8 cellular contexts compared by ENCODE assay signal in the genomic region with DNA sequence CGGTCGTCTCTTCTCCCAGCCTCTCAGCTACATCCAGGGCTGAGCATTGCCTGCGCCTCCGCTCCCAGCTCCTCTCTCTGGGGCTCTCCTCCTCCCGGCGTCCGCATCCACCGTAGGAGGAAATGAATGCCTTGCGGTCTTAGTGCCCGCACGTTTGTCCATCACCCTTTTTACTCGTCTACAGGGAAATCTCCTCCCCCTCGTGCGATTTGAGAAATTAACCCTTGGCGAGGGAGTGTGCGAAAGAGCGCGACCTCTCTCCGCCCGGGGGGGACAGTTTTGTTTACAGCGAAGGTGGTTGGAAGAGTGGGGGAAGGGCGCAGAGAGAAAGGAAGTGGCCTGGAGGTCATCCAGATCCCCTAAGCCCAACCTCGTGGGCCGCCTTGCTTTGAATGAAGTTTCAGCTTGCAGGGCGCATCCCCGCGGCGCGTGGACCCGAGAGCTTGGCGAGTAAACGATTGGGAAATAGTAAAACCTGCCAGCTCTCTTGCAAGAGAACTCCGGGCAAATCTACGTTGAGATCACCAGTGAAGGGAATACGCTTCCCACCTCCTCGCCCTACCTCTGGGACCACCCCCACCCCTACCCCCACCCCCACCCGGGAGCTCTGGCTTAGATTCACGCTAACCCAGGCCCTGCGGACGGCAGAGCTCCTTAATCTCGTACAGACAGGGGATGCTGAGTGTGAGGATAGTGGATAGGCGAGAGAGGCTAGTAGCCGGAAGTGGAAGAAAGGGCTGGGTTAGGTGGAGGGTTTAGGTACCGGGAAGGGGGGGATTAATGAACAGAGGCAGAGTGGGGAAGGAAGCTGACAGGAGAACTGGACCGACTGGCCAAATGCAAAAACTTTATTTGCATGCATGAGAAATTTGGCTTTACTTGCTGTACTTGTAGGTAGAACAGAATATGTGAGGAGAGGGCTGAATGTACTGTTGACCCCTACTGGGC. TPM values are rescaled to one million over a fixed set of nuclear protein-coding genes. Genes with fewer than 3 reads are reported as not detected.
A peak's percentile ranks its signal among the peaks of the same experiment; 100 is the strongest.
DNase-seq lines count a peak whose midpoint lies in the region; ATAC-seq, FAIRE-seq and TF ChIP-seq lines count a peak whose summit lies in the region.

A gene with protein sequence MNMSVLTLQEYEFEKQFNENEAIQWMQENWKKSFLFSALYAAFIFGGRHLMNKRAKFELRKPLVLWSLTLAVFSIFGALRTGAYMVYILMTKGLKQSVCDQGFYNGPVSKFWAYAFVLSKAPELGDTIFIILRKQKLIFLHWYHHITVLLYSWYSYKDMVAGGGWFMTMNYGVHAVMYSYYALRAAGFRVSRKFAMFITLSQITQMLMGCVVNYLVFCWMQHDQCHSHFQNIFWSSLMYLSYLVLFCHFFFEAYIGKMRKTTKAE (minus strand): TSS at position 144 of the 948 bp plus-strand sequence. CDS start 280 bp downstream, outside the sequence.

- TF ChIP-seq CTCF in Caco-2 (IDR thresholded peaks at IDR 0.05; ENCODE audit: insufficient read depth in 1 of 2, low read depth in 1 of 2, low read length in 1 of 2, severe bottlenecking in 1 of 2, unreplicated experiment in 1 of 2) (no peak), activated B cell treated with CpG ODN at 0.5 μM for 24 hours (IDR thresholded peaks at IDR 0.05) (no peak), HepG2 (CRISPR knock-in tag; IDR thresholded peaks at IDR 0.05) (peak; percentile 16; the same call in 1 of the 2 replicates)

- peak within 1 kb of the TSS; percentile 86 for H3K4me3 Mint-ChIP-seq in Caco-2 (ENCODE audit: unreplicated experiment)
- peak within 1 kb of the TSS; percentile 93 for H3K4me3 Mint-ChIP-seq in activated B cell treated with CpG ODN at 0.5 μM for 24 hours

- TF ChIP-seq EP300 in HepG2 (IDR thresholded peaks at IDR 0.05; ENCODE audit: low read depth in 2 of 2, low read length in 2 of 2) (peak in 1 of 2 experiments; percentile 64; a peak in 2 of 4 replicates), HepG2 (CRISPR knock-in tag; IDR thresholded peaks at IDR 0.05; ENCODE audit: borderline replicate concordance) (peak; percentile 62; the same call in 1 of the 2 replicates)

- no peaks in the 10 kb centered on the region for H3K4me1 Mint-ChIP-seq in Caco-2 (ENCODE audit: low read depth, unreplicated experiment)
- H3K4me1 Mint-ChIP-seq in activated B cell treated with CpG ODN at 0.5 μM for 24 hours, result peaks cover 24% of the 10 kb centered on the region

- no peak for ATAC-seq in activated B cell treated with CpG ODN at 0.5 μM for 24 hours (ENCODE audit: low read depth)
- peak; percentile 62 for ATAC-seq in HepG2
- ATAC-seq in GM19035 (IDR thresholded peaks at IDR 0.05; ENCODE audit: unreplicated experiment), result no peak

- H3K79me2 ChIP-seq in HepG2 (ENCODE audit: insufficient read depth, low read length), result peaks cover 30% of the 10 kb centered on the region

- 0 out of 2 replicates have a peak, but pooled peaks have one; percentile 24 for TF ChIP-seq RAD21 in HepG2 (CRISPR knock-in tag; IDR thresholded peaks at IDR 0.05)

- in situ Hi-C loops in HepG2 (cut with HindIII; ENCODE audit: extremely low pct_ligation_motif_present, low pct_unique_long_range_greater_than_20kb), result loop anchor here (25.0 kb wide), 1 partner anchor 761 kb away; a partner anchor contains a TSS

- H3K27me3 Mint-ChIP-seq in Caco-2 (ENCODE audit: insufficient read depth, unreplicated experiment), result no peaks in the 10 kb centered on the region
- no peaks in the 10 kb centered on the region for H3K27me3 Mint-ChIP-seq in activated B cell treated with CpG ODN at 0.5 μM for 24 hours

- TF ChIP-seq POLR2A in H54 (IDR thresholded peaks at IDR 0.05; ENCODE audit: low read depth, low read length) (peak; percentile 9; the same call in 1 of the 2 replicates), HepG2 (IDR thresholded peaks at IDR 0.05; ENCODE audit: insufficient read depth in 1 of 2, low read depth in 2 of 2, low read length in 2 of 2) (peak; percentile 57 to 68)

- BruUV-seq in Caco-2 (replicated peaks; lab: Mats Ljungman, UMichigan) (no TSS peak), HepG2 (replicated peaks; lab: Mats Ljungman, UMichigan) (no TSS peak)

- H3K36me3 Mint-ChIP-seq in Caco-2 (ENCODE audit: insufficient read depth, unreplicated experiment) (no peaks in the 10 kb centered on the region), activated B cell treated with CpG ODN at 0.5 μM for 24 hours (ENCODE audit: low read depth) (peaks cover 13% of the 10 kb centered on the region)

- H3K4me2 ChIP-seq in HepG2 (ENCODE audit: low read depth, low read length), result peak within 1 kb of the TSS; percentile 94

- CTCF ChIA-PET in Caco-2 (lab: Charles Lee) (interaction anchor here (0.6 kb wide), 1 partner anchor 18 kb away, joined by 3 read pairs; no protein-coding TSS in a partner anchor), activated B cell treated with CpG ODN at 0.5 μM for 24 hours (lab: Charles Lee) (interaction anchor here (1.0 kb wide), 1 partner anchor 199 kb away, joined by 3 read pairs; no protein-coding TSS in a partner anchor), HepG2 (lab: Yijun Ruan, JAX; ENCODE audit: low intra/inter-chr PET ratio, low total read pairs) (no interaction called here)

- H3K9ac ChIP-seq in duodenal mucosa (ENCODE audit: low read depth in 1 of 2, low read length in 2 of 2) (peak within 1 kb of the TSS; percentile 68 to 85), HepG2 (ENCODE audit: insufficient read depth, low read depth, low read length) (peak within 1 kb of the TSS; percentile 85)

- H3K27ac ChIP-seq in duodenal mucosa (ENCODE audit: low read depth, low read length) (no peak within 1 kb of the TSS), HepG2 (ENCODE audit: extremely low read length, insufficient read depth, low read length) (peak within 1 kb of the TSS; percentile 93)

- peak within 1 kb of the TSS; percentile 96 for H2AFZ ChIP-seq in HepG2 (ENCODE audit: low read length)

- POLR2A ChIA-PET in Caco-2 (lab: Charles Lee), result interaction anchor here (0.6 kb wide), 2 partner anchors 54 to 118 kb away, joined by 3 to 5 read pairs; no protein-coding TSS in a partner anchor
- POLR2A ChIA-PET in activated B cell treated with CpG ODN at 0.5 μM for 24 hours (lab: Charles Lee), result interaction anchor here (0.6 kb wide), 2 partner anchors 43 to 188 kb away, joined by 4 to 8 read pairs; no protein-coding TSS in a partner anchor
- POLR2A ChIA-PET in HepG2 (lab: Yijun Ruan, JAX), result interaction anchor here (0.6 kb wide), 1 partner anchor 77 kb away, joined by 3 read pairs; no protein-coding TSS in a partner anchor

- no peaks in the 10 kb centered on the region for H3K9me3 Mint-ChIP-seq in Caco-2 (ENCODE audit: unreplicated experiment)
- no peaks in the 10 kb centered on the region for H3K9me3 Mint-ChIP-seq in activated B cell treated with CpG ODN at 0.5 μM for 24 hours

- H3K27me3 ChIP-seq in Caco-2 (replicated peaks; ENCODE audit: control insufficient read depth, insufficient read depth, low read length) (no peaks in the 10 kb centered on the region), duodenal mucosa (ENCODE audit: control insufficient read depth in 1 of 2, insufficient read depth in 2 of 2, low read length in 2 of 2) (no peaks in the 10 kb centered on the region), HepG2 (ENCODE audit: control insufficient read depth in 1 of 2, insufficient read depth in 2 of 2, low read length in 2 of 2) (no peaks in the 10 kb centered on the region; a peak in 1 of 5 replicates)

- H3K4me3 ChIP-seq in Caco-2 (ENCODE audit: low read depth, low read length), result peak within 1 kb of the TSS; percentile 62
- peak within 1 kb of the TSS; percentile 98 for H3K4me3 ChIP-seq in duodenal mucosa (ENCODE audit: low read depth in 1 of 2, low read length in 2 of 2)
- H3K4me3 ChIP-seq in HepG2 (replicated peaks in 1 of 3; ENCODE audit: insufficient read depth in 1 of 3, low read depth in 2 of 3, low read length in 3 of 3), result peak within 1 kb of the TSS; percentile 82 to 86 (median 84)

- H3K27ac Mint-ChIP-seq in Caco-2 (ENCODE audit: unreplicated experiment) (peak within 1 kb of the TSS; percentile 78), activated B cell treated with CpG ODN at 0.5 μM for 24 hours (peak within 1 kb of the TSS; percentile 70)

- H3K36me3 ChIP-seq in Caco-2 (ENCODE audit: control insufficient read depth, insufficient read depth, low read length) (no peaks in the 10 kb centered on the region), duodenal mucosa (ENCODE audit: control insufficient read depth in 1 of 2, insufficient read depth in 2 of 2, low read length in 2 of 2) (no peaks in the 10 kb centered on the region), HepG2 (replicated peaks in 1 of 2; ENCODE audit: control insufficient read depth in 1 of 2, insufficient read depth in 2 of 2, low read length in 2 of 2) (no peaks in the 10 kb centered on the region; a peak in 1 of 5 replicates)

- H3K4me1 ChIP-seq in Caco-2 (peaks cover 13% of the 10 kb centered on the region), duodenal mucosa (ENCODE audit: control insufficient read depth in 1 of 2, insufficient read depth in 2 of 2, low read length in 2 of 2) (peaks cover 30 to 31% of the 10 kb centered on the region in 2 donors), HepG2 (ENCODE audit: insufficient read depth, low read length) (peaks cover 64% of the 10 kb centered on the region)

- intact Hi-C loops in Caco-2 (cut with micrococcal nuclease; ENCODE audit: unreplicated experiment) (loop anchor here (5.0 to 10.0 kb wide), 3 partner anchors 61 to 426 kb away; a partner anchor contains a TSS), activated B cell treated with CpG ODN at 0.5 μM for 24 hours (cut with micrococcal nuclease) (loop anchor here (1.0 to 10.0 kb wide), 7 partner anchors 8 to 1949 kb away; a partner anchor contains a TSS), HepG2 (cut with micrococcal nuclease; ENCODE audit: unreplicated experiment) (loop anchor here (5.0 kb wide), 2 partner anchors 146 to 191 kb away; no protein-coding TSS in a partner anchor)

- H4K20me1 ChIP-seq in HepG2 (ENCODE audit: insufficient read depth, low read length), result no peaks in the 10 kb centered on the region

- WGBS in HepG2 (ENCODE audit: low lambda C conversion rate), result under 1% methylated on average over 41 of the region's 45 CpGs

- DNase-seq in Caco-2 (peak; percentile 60 to 61), H54 (ENCODE audit: insufficient read length, low spot score) (peak; percentile 47), NCI-H2196 (lab: John Stamatoyannopoulos, UW; ENCODE audit: unreplicated experiment) (peak; percentile 77), activated B cell treated with CpG ODN at 0.5 μM for 24 hours (peak; percentile 20), HepG2 (ENCODE audit: low spot score) (peak; percentile 59)
- DNase-seq in stimulated activated CD4-positive, alpha-beta T cell treated with anti-CD3 and anti-CD28 coated beads, Interleukin-2, amount 100 ng/mL, for 4 hours (ENCODE audit: low read depth), result peak; percentile 4

- H3K9me3 ChIP-seq in Caco-2 (no peaks in the 10 kb centered on the region), duodenal mucosa (ENCODE audit: control insufficient read depth in 1 of 2, low read length in 2 of 2) (no peaks in the 10 kb centered on the region), HepG2 (ENCODE audit: low read length) (no peaks in the 10 kb centered on the region)

- no peak for FAIRE-seq in H54 (lab: Jason Lieb, UNC)
- FAIRE-seq in HepG2 (lab: Jason Lieb, UNC), result peak; percentile 64

RNA-seq across cellular contexts. Expression of the gene that starts here (rescaled TPM):
- total RNA-seq in Caco-2 (2022), result 9.3 and 9.5 TPM in 2 replicates
- 1.3 and 2.1 TPM in 2 replicates for total RNA-seq in activated B cell treated with CpG ODN at 0.5 μM for 24 hours
- 14.1 and 19.6 TPM in 2 replicates for total RNA-seq in HepG2 (2016; rRNA removed; fragmentation: Illumina TruSeq; extraction: Trizol)
- total RNA-seq in HepG2 (2016; cell fraction: cytosol; rRNA removed; fragmentation: Illumina TruSeq; extraction: Trizol; ENCODE audit: low read depth), result 0.71 and 3.1 TPM in 2 replicates
- 15.5 and 16.4 TPM in 2 replicates for total RNA-seq in HepG2 (2016; cell fraction: insoluble cytoplasmic fraction; rRNA removed; fragmentation: Illumina TruSeq; extraction: Trizol)
- 8.2 and 9.0 TPM in 2 replicates for total RNA-seq in HepG2 (2016; cell fraction: membrane; rRNA removed; fragmentation: Illumina TruSeq; extraction: Trizol)
- 18.1 and 18.9 TPM in 2 replicates for total RNA-seq in HepG2 (2016; cell fraction: nucleus; rRNA removed; fragmentation: Illumina TruSeq; extraction: Trizol)
- polyA plus RNA-seq in HepG2 (2011; rRNA removed), result 23.2 and 35.7 TPM in 2 replicates
- 10.7 and 22.7 TPM in 2 replicates for polyA plus RNA-seq in HepG2 (2011; cell fraction: cytosol; rRNA removed)
- 10.2 and 14.1 TPM in 2 replicates for polyA plus RNA-seq in HepG2 (2011; cell fraction: nucleus; rRNA removed)
- polyA plus RNA-seq in HepG2 (2012), result 39.6 and 48.4 TPM in 2 replicates
- polyA plus RNA-seq in HepG2 (2016; cell fraction: cytosol; fragmentation: Illumina TruSeq; extraction: Trizol; ENCODE audit: low read depth), result 3.2 and 4.5 TPM in 2 replicates
- 21.8 and 24.4 TPM in 2 replicates for polyA plus RNA-seq in HepG2 (2016; cell fraction: insoluble cytoplasmic fraction; fragmentation: Illumina TruSeq; extraction: Trizol; ENCODE audit: low read depth)
- 7.5 and 9.5 TPM in 2 replicates for polyA plus RNA-seq in HepG2 (2016; cell fraction: membrane; fragmentation: Illumina TruSeq; extraction: Trizol; ENCODE audit: low read depth)
- 32.3 and 35.2 TPM in 2 replicates for polyA plus RNA-seq in HepG2 (2016; cell fraction: nucleus; fragmentation: Illumina TruSeq; extraction: Trizol; ENCODE audit: insufficient read depth, low read depth)
- polyA minus RNA-seq in HepG2 (2011; rRNA and poly(A)+ RNA removed; ENCODE audit: low replicate concordance), result 11.9 and 32.9 TPM in 2 replicates
- 13.3 and 29.7 TPM in 2 replicates for polyA minus RNA-seq in HepG2 (2011; cell fraction: cytosol; rRNA and poly(A)+ RNA removed)
- 21.6 and 31.1 TPM in 2 replicates for polyA minus RNA-seq in HepG2 (2011; cell fraction: nucleus; rRNA and poly(A)+ RNA removed)

Comparison
In these comparisons a context has a peak if more than half of its experiments do, and no peak if none do; other contexts are left out.
1. DNase-seq: peak in every context shown above with its lines; median percentile 77 in NCI-H2196; 60 in Caco-2; 59 in HepG2; 47 in H54; 20 in activated B cell treated with CpG ODN at 0.5 μM for 24 hours; 4 in stimulated activated CD4-positive, alpha-beta T cell treated with anti-CD3 and anti-CD28 coated beads, Interleukin-2, amount 100 ng/mL, for 4 hours.